In genomic region chr1:32899586-32900296, GRCh38 we compare ENCODE assay signal across 18 cellular contexts. TPM values are rescaled to one million over a fixed set of nuclear protein-coding genes. Genes with fewer than 3 reads are reported as not detected.
A peak's percentile ranks its signal among the peaks of the same experiment; 100 is the strongest.
DNase-seq lines count a peak whose midpoint lies in the region; FAIRE-seq and TF ChIP-seq lines count a peak whose summit lies in the region.
"Had no signal": no experiment of that assay in that cellular context is flagged by ENCODE, and none has a peak within 500 bp of the region (broad histone marks: within the 10 kb centered on the region; RNA-seq: fewer than 3 reads in every experiment).

No MANE protein-coding gene starts in this region.

- DNase-seq in H7 = peak; percentile 33
- DNase-seq in RWPE1 (ENCODE audit: low spot score) = no peak
- DNase-seq in kidney = peak; percentile 73
- DNase-seq in small intestine = peak; percentile 55
- no peak for DNase-seq in H9
- DNase-seq in OCI-LY7 (ENCODE audit: low spot score) = no peak
- no peak for DNase-seq in NCI-H2227 (lab: John Stamatoyannopoulos, UW; ENCODE audit: unreplicated experiment)
- DNase-seq: activated CD8-positive, alpha-beta T cell treated with anti-CD3 and anti-CD28 coated beads, Interleukin-2, amount 10 ng/mL, durations not matched to agents 7 days and 5 days; CD4-positive, alpha-beta T cell; DMS79 treated with DMSO at 0.1 percent for 48 hours; HCEC 1CT; lower lobe of right lung; NCI-H187; NCI-H748 treated with DMSO at 0.1 percent for 48 hours; RPMI8226 had no signal

- no peak overlapping the region for H3K23ac ChIP-seq in H9 (ENCODE audit: insufficient read length, low read depth, low read length)

- H3K4me1 ChIP-seq in kidney (ENCODE audit: control insufficient read depth in 1 of 2, insufficient read depth in 1 of 2, low read depth in 1 of 2, low read length in 2 of 2) (peaks cover 0 to 8% of the 10 kb centered on the region in 2 donors), small intestine (ENCODE audit: control insufficient read depth in 2 of 2, insufficient read depth in 1 of 2, low read depth in 1 of 2, low read length in 1 of 2) (peaks cover 0 to 2% of the 10 kb centered on the region in 2 donors), H9 (ENCODE audit: insufficient read depth, low read length) (no peaks in the 10 kb centered on the region), OCI-LY7 (ENCODE audit: insufficient read depth, low read length, poor library complexity, severe bottlenecking) (peaks cover 5% of the 10 kb centered on the region)

- H3K9ac ChIP-seq in kidney (ENCODE audit: low read length in 2 of 2) = no peak overlapping the region
- no peak overlapping the region for H3K9ac ChIP-seq in H9 (ENCODE audit: extremely low read depth, insufficient read length, low read length)

- H3K4me1 Mint-ChIP-seq in H9 = peaks cover 15 to 24% of the 10 kb centered on the region in 2 experiments

- H3K14ac ChIP-seq in H9 (ENCODE audit: insufficient read depth, low read length) = no peak overlapping the region

- no peak for TF ChIP-seq CTCF in RWPE1 (conservative IDR thresholded peaks at IDR 0.05; ENCODE audit: low read depth)
- TF ChIP-seq CTCF in kidney (IDR thresholded peaks at IDR 0.05; ENCODE audit: borderline replicate concordance, extremely low read depth, insufficient read depth) = no peak
- TF ChIP-seq CTCF in H9 (conservative IDR thresholded peaks at IDR 0.05) = no peak
- TF ChIP-seq CTCF in OCI-LY7 (conservative IDR thresholded peaks at IDR 0.05; ENCODE audit: low read length) = no peak

- no TSS peak for BruUV-seq in OCI-LY7 (replicated peaks; lab: Mats Ljungman, UMichigan)

- H2BK120ac ChIP-seq in H9 (ENCODE audit: low read depth, low read length, poor library complexity, severe bottlenecking) = no peak overlapping the region

- no peak overlapping the region for H4K8ac ChIP-seq in H9 (replicated peaks; ENCODE audit: insufficient read length, low read depth, low read length)

- peaks cover 8% of the 10 kb centered on the region for H3K23me2 ChIP-seq in H9 (ENCODE audit: insufficient read length, low read depth, low read length, poor library complexity, severe bottlenecking)

- no peak overlapping the region for H3T11ph ChIP-seq in H9 (ENCODE audit: low read length)

- no peak overlapping the region for H3K27ac Mint-ChIP-seq in H9
- H3K27ac Mint-ChIP-seq: activated CD8-positive, alpha-beta T cell treated with anti-CD3 and anti-CD28 coated beads, Interleukin-2, amount 10 ng/mL, durations not matched to agents 7 days and 5 days; CD4-positive, alpha-beta T cell had no signal

- H2BK5ac ChIP-seq in H9 (ENCODE audit: insufficient read length, low read length) = no peak overlapping the region

- POLR2A ChIA-PET in RWPE1 (lab: Yijun Ruan, JAX; ENCODE audit: low non-redundant PET) (interaction anchor here (0.6 kb wide), 1 partner anchor 50 kb away, joined by 4 read pairs; no protein-coding TSS in a partner anchor), OCI-LY7 (lab: Charles Lee) (interaction anchor here (0.6 kb wide), 1 partner anchor 24 kb away, joined by 3 read pairs; no protein-coding TSS in a partner anchor)

- H3K9me2 ChIP-seq in OCI-LY7 (ENCODE audit: insufficient read depth, low read length) = no peaks in the 10 kb centered on the region

- no peak overlapping the region for H2BK20ac ChIP-seq in H9 (ENCODE audit: low read depth, low read length, poor library complexity, severe bottlenecking)

- FAIRE-seq in kidney (lab: Jason Lieb, UNC) (no peak), small intestine (lab: Jason Lieb, UNC) (no peak)
- FAIRE-seq: frontal cortex had no signal

- no peak overlapping the region for H3K4ac ChIP-seq in H9 (ENCODE audit: low read depth, low read length)

- H3K4me3 Mint-ChIP-seq in H9 = 0 out of 5 replicates have a peak overlapping the region, but pooled peaks of 1 of the 2 experiments have one; percentile 51

- intact Hi-C loops in kidney (cut with DNase I) (no loop called here), OCI-LY7 (cut with micrococcal nuclease; ENCODE audit: unreplicated experiment) (no loop called here)

- H4K5ac ChIP-seq in H9 (ENCODE audit: insufficient read length, low read depth, low read length) = no peak overlapping the region

- H3K9me3 ChIP-seq in kidney (ENCODE audit: control insufficient read depth in 1 of 2, low read length in 2 of 2) = no peaks in the 10 kb centered on the region
- no peaks in the 10 kb centered on the region for H3K9me3 ChIP-seq in small intestine (ENCODE audit: control insufficient read depth, low read depth)
- no peaks in the 10 kb centered on the region for H3K9me3 ChIP-seq in H9 (ENCODE audit: control insufficient read depth, low read depth, low read length)
- H3K9me3 ChIP-seq in OCI-LY7 (ENCODE audit: low read length) = no peaks in the 10 kb centered on the region
- H3K9me3 ChIP-seq: lower lobe of right lung had no signal

- peaks cover 0 to 4% (median 0%) of the 10 kb centered on the region in 3 experiments; a peak in 1 of 7 replicates for H3K36me3 Mint-ChIP-seq in H9 (ENCODE audit: insufficient read depth in 1 of 3, low read depth in 3 of 3)

- H3K27ac ChIP-seq in RWPE1 (peak overlapping the region; percentile 1; the same call in 1 of the 2 replicates), kidney (ENCODE audit: low read depth in 2 of 2, low read length in 2 of 2) (no peak overlapping the region), small intestine (ENCODE audit: low read depth in 1 of 2, low read length in 1 of 2) (no peak overlapping the region), H9 (ENCODE audit: insufficient read length, low read depth, low read length) (no peak overlapping the region), OCI-LY7 (ENCODE audit: low read depth, low read length, poor library complexity, severe bottlenecking) (no peak overlapping the region)

- H3K4me3 ChIP-seq in H7 (ENCODE audit: insufficient read depth, low read depth, low read length) = no peak overlapping the region
- no peak overlapping the region for H3K4me3 ChIP-seq in kidney (ENCODE audit: low read length in 2 of 2)
- peak overlapping the region; percentile 73 to 78 for H3K4me3 ChIP-seq in small intestine (ENCODE audit: low read depth in 1 of 2, low read length in 2 of 2)
- H3K4me3 ChIP-seq in OCI-LY7 (ENCODE audit: low read depth, low read length, poor library complexity, severe bottlenecking) = no peak overlapping the region

- H2AFZ ChIP-seq in H9 (ENCODE audit: low read length) (no peak overlapping the region), OCI-LY7 (ENCODE audit: low read length) (no peak overlapping the region)

- no peak overlapping the region for H2AK5ac ChIP-seq in H9 (ENCODE audit: insufficient read length, low read length)

- H4K91ac ChIP-seq in H9 (ENCODE audit: insufficient read length, low read depth, low read length) = no peak overlapping the region

- H3K36me3 ChIP-seq in H7 (replicated peaks; ENCODE audit: control insufficient read depth, insufficient read depth, low read length) (no peaks in the 10 kb centered on the region), kidney (ENCODE audit: control insufficient read depth in 1 of 2, insufficient read depth in 2 of 2, low read length in 2 of 2) (no peaks in the 10 kb centered on the region), small intestine (ENCODE audit: control insufficient read depth in 2 of 2, insufficient read depth in 2 of 2, low read length in 2 of 2) (no peaks in the 10 kb centered on the region), OCI-LY7 (ENCODE audit: insufficient read depth, low read length) (no peaks in the 10 kb centered on the region)
- H3K36me3 ChIP-seq: lower lobe of right lung had no signal

- H3K79me1 ChIP-seq in H9 (ENCODE audit: insufficient read depth, low read depth, low read length, poor library complexity, severe bottlenecking) = no peaks in the 10 kb centered on the region

- H2BK12ac ChIP-seq in H9 (ENCODE audit: insufficient read length, low read depth, low read length) = no peak overlapping the region

- CTCF ChIA-PET in RWPE1 (lab: Yijun Ruan, JAX) (interaction anchor here (1.0 kb wide), 1 partner anchor 156 kb away, joined by 3 read pairs; no protein-coding TSS in a partner anchor), OCI-LY7 (lab: Charles Lee; ENCODE audit: unreplicated experiment) (no interaction called here)

- no peak overlapping the region for H3K4me2 ChIP-seq in H9 (ENCODE audit: insufficient read depth, insufficient read length, low read length)
- no peak overlapping the region for H3K4me2 ChIP-seq in OCI-LY7 (ENCODE audit: low read length)

- peaks cover 63% of the 10 kb centered on the region for H3K27me3 ChIP-seq in H7 (ENCODE audit: control insufficient read depth, insufficient read depth, low read length)
- H3K27me3 ChIP-seq in small intestine (ENCODE audit: control insufficient read depth in 2 of 2, insufficient read depth in 2 of 2, low read length in 2 of 2) = peaks cover 0 to 3% of the 10 kb centered on the region in 2 donors
- peaks cover 22% of the 10 kb centered on the region; the same call in 1 of the 2 replicates for H3K27me3 ChIP-seq in H9 (ENCODE audit: insufficient read depth, low read length)

- H3K79me2 ChIP-seq in H9 (ENCODE audit: insufficient read depth, low read length) (no peaks in the 10 kb centered on the region), OCI-LY7 (ENCODE audit: insufficient read depth, low read depth, low read length) (no peaks in the 10 kb centered on the region)

- no peak overlapping the region for H2BK15ac ChIP-seq in H9 (ENCODE audit: low read depth, low read length)

- WGBS in small intestine, 3 donors = 46 to 66% (median 58%) methylated on average over 7 of the region's 7 CpGs
- no CpG with 5 or more reads among the region's 7 CpGs for WGBS in H9 (ENCODE audit: extremely low coverage, insufficient read length, low lambda C conversion rate)

- H3K56ac ChIP-seq in H9 (ENCODE audit: insufficient read length, low read depth, low read length) = no peak overlapping the region

- peaks cover 87% of the 10 kb centered on the region for H3K27me3 Mint-ChIP-seq in H9 (ENCODE audit: low read depth)

- H3K9me3 Mint-ChIP-seq in H9 = no peaks in the 10 kb centered on the region; a peak in 1 of 5 replicates
- H3K9me3 Mint-ChIP-seq: CD4-positive, alpha-beta T cell had no signal

- H4K20me1 ChIP-seq in H9 (ENCODE audit: control insufficient read depth, insufficient read depth, insufficient read length) (no peaks in the 10 kb centered on the region), OCI-LY7 (ENCODE audit: insufficient read depth, low read length) (no peaks in the 10 kb centered on the region)

- H3K18ac ChIP-seq in H9 (ENCODE audit: insufficient read length, low read depth, low read length) = no peak overlapping the region

RNA-seq across cellular contexts. Expression of gene TMEM54, which starts 1.4 kb away (rescaled TPM):
- total RNA-seq in H7 (2014; rRNA removed; shearing (Covaris generic)) = 5.4 and 9.8 TPM in 2 replicates
- total RNA-seq in kidney = 45.9 TPM
- polyA plus RNA-seq in kidney (ENCODE audit: insufficient read depth, low read depth, low replicate concordance) = 55.2 TPM
- polyA plus RNA-seq in small intestine = 100 to 1,000 TPM; 221 to 414 (median 262) TPM
- 17.2 and 17.7 TPM in 2 replicates for total RNA-seq in H9 (2021)
- total RNA-seq in OCI-LY7 (2014; rRNA removed; shearing (Covaris generic)) = 2.2 and 3.1 TPM in 2 replicates
- total RNA-seq in OCI-LY7 (2022) = 0.93 and 1.7 TPM in 2 replicates
- total RNA-seq: activated CD8-positive, alpha-beta T cell treated with anti-CD3 and anti-CD28 coated beads, Interleukin-2, amount 10 ng/mL, durations not matched to agents 7 days and 5 days; CD4-positive, alpha-beta T cell had no signal
- polyA plus RNA-seq: neural cell had no signal

RNA-seq across cellular contexts. Expression of gene HPCA, which starts 13.4 kb away (rescaled TPM):
- total RNA-seq in H7 (2014; rRNA removed; shearing (Covaris generic)) = 0.89 and 2.6 TPM in 2 replicates
- total RNA-seq in kidney = 0.28 TPM
- polyA plus RNA-seq in kidney (ENCODE audit: insufficient read depth, low read depth, low replicate concordance) = 1.2 TPM
- 1 to 10 TPM in 2 of 3 donors, not detected in 1; 1.6 to 2.9 TPM for polyA plus RNA-seq in small intestine
- 1.1 and 1.2 TPM in 2 replicates for total RNA-seq in H9 (2021)
- total RNA-seq in OCI-LY7 (2014; rRNA removed; shearing (Covaris generic)) = 3.3 and 4.2 TPM in 2 replicates
- total RNA-seq in OCI-LY7 (2022) = 0.36 and 1.2 TPM in 2 replicates
- total RNA-seq: activated CD8-positive, alpha-beta T cell treated with anti-CD3 and anti-CD28 coated beads, Interleukin-2, amount 10 ng/mL, durations not matched to agents 7 days and 5 days; CD4-positive, alpha-beta T cell; lower lobe of right lung; right cardiac atrium had no signal

RNA-seq across cellular contexts. Expression of gene FNDC5, which starts 29.0 kb away (rescaled TPM):
- 0.63 and 4.4 TPM in 2 replicates for total RNA-seq in H7 (2014; rRNA removed; shearing (Covaris generic))
- total RNA-seq in kidney = 0.35 TPM
- 4.2 TPM for polyA plus RNA-seq in kidney (ENCODE audit: insufficient read depth, low read depth, low replicate concordance)
- polyA plus RNA-seq in small intestine = 1 to 10 TPM in 2 of 3 donors, not detected in 1; 1.1 to 1.2 TPM
- 4.5 and 5.9 TPM in 2 replicates for total RNA-seq in H9 (2021)
- not detected in 2 replicates for total RNA-seq in OCI-LY7 (2014; rRNA removed; shearing (Covaris generic))
- not detected in 2 replicates for total RNA-seq in OCI-LY7 (2022)
- total RNA-seq: activated CD8-positive, alpha-beta T cell treated with anti-CD3 and anti-CD28 coated beads, Interleukin-2, amount 10 ng/mL, durations not matched to agents 7 days and 5 days; CD4-positive, alpha-beta T cell had no signal

Comparison
In these comparisons a context has a peak if more than half of its experiments do, and no peak if none do; other contexts are left out.
1. DNase-seq: peak in H7 (single experiment), kidney (single experiment) and small intestine (single experiment); none in RWPE1 (single experiment), H9 (single experiment), OCI-LY7 (single experiment) and NCI-H2227 (single experiment).
2. H3K4me3 ChIP-seq: peak in small intestine (2 of 2); none in H7 (single experiment), kidney (0 of 2) and OCI-LY7 (single experiment).